In the genomic region with DNA sequence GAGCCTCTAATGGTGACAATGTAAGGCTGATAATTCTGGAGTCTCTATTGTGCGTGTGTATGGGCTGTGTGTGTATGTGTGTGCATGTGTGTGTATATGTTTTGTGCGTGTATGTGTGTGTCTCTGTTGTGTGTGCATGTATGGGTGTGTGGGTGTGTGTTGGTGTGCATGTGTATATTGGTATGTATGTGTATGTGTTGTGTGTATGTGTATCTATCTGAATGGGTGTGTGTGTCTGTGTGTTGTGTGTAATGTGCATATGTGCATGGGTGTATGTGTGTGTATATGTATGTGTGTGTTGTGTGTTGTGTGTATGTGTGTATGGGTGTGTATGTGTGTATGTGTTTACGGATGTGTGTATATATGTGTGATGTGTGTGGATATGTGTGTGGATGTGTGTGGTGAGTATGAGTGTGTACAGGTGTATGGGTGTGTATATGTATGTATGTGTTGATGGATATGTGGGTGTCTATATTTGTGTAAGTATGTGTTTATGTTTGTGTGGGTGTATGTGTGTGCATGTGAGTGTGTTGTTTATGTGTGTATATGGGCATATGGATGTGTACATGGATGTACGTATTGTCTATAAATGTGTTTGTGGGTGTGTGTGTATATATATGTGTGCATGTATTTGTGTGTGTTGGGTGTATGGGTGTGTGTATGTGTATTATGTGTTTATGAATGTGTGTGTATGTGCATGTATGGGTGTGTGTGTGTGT, we compare ENCODE assay signal across 2 cellular contexts.
TF ChIP-seq lines count a peak whose summit lies in the region.

No MANE protein-coding gene starts in this region.

TF ChIP-seq in IMR-90, 13 proteins besides CTCF, POLR2A, EP300 and RAD21:
- TF ChIP-seq RFX5 (IDR thresholded peaks at IDR 0.05; ENCODE audit: low read depth, low read length) = no peak

TF ChIP-seq in H1, 55 proteins besides CTCF, POLR2A, EP300 and RAD21:
- TF ChIP-seq, protein P1, sequence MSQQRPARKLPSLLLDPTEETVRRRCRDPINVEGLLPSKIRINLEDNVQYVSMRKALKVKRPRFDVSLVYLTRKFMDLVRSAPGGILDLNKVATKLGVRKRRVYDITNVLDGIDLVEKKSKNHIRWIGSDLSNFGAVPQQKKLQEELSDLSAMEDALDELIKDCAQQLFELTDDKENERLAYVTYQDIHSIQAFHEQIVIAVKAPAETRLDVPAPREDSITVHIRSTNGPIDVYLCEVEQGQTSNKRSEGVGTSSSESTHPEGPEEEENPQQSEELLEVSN (IDR thresholded peaks at IDR 0.05) = no peak
- TF ChIP-seq CHD1 (IDR thresholded peaks at IDR 0.05; ENCODE audit: low read depth, low read length) = no peak
- no peak for TF ChIP-seq GTF2F1 (IDR thresholded peaks at IDR 0.05; ENCODE audit: borderline replicate concordance, low read depth, low read length)
- TF ChIP-seq SP1 (IDR thresholded peaks at IDR 0.05; ENCODE audit: low read depth, low read length) = no peak
- TF ChIP-seq EZH2 (IDR thresholded peaks at IDR 0.05; ENCODE audit: low read depth, low read length, severe bottlenecking) = no peak
- no peak for TF ChIP-seq ASH2L (IDR thresholded peaks at IDR 0.05; ENCODE audit: low read length)
- no peak for TF ChIP-seq TAF1 (IDR thresholded peaks at IDR 0.05; ENCODE audit: low read depth, low read length)
- TF ChIP-seq CEBPB (IDR thresholded peaks at IDR 0.05; ENCODE audit: low read depth, low read length) = no peak
- no peak for TF ChIP-seq NANOG (IDR thresholded peaks at IDR 0.05; ENCODE audit: insufficient read depth, low read depth, low read length, poor library complexity, severe bottlenecking)
- TF ChIP-seq JUND (IDR thresholded peaks at IDR 0.05; ENCODE audit: low read length) = no peak
- TF ChIP-seq CHD2 (IDR thresholded peaks at IDR 0.05; ENCODE audit: low read length) = no peak
- TF ChIP-seq, protein P2, sequence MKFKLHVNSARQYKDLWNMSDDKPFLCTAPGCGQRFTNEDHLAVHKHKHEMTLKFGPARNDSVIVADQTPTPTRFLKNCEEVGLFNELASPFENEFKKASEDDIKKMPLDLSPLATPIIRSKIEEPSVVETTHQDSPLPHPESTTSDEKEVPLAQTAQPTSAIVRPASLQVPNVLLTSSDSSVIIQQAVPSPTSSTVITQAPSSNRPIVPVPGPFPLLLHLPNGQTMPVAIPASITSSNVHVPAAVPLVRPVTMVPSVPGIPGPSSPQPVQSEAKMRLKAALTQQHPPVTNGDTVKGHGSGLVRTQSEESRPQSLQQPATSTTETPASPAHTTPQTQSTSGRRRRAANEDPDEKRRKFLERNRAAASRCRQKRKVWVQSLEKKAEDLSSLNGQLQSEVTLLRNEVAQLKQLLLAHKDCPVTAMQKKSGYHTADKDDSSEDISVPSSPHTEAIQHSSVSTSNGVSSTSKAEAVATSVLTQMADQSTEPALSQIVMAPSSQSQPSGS (IDR thresholded peaks at IDR 0.05; ENCODE audit: low read length) = no peak
- TF ChIP-seq SIX5 (IDR thresholded peaks at IDR 0.05; ENCODE audit: low read depth, low read length) = no peak
